ENCODE assay signal across 16 cellular contexts in genomic region chr9:105241356-105242043, GRCh38. TPM values are rescaled to one million over a fixed set of nuclear protein-coding genes. Genes with fewer than 3 reads are reported as not detected.
DNase-seq lines count a peak whose midpoint lies in the region; FAIRE-seq lines count a peak whose summit lies in the region.
"Had no signal": no experiment of that assay in that cellular context is flagged by ENCODE, and none has a peak within 500 bp of the region (broad histone marks: within the 10 kb centered on the region; RNA-seq: fewer than 3 reads in every experiment).

No MANE protein-coding gene starts in this region.

- no peak overlapping the region for H3K4me2 ChIP-seq in GM23248 (ENCODE audit: unreplicated experiment)
- peak overlapping the region; percentile 85 for H3K4me2 ChIP-seq in skeletal muscle satellite cell (ENCODE audit: low read length)

- FAIRE-seq in urothelium cell line (lab: Jason Lieb, UNC) = no peak

- no peaks in the 10 kb centered on the region for H3K27me3 ChIP-seq in GM23248 (replicated peaks; ENCODE audit: insufficient read depth)
- no peaks in the 10 kb centered on the region for H3K27me3 ChIP-seq in NT2/D1 (ENCODE audit: insufficient read depth, insufficient read length)
- no peaks in the 10 kb centered on the region for H3K27me3 ChIP-seq in iPS-18a (ENCODE audit: control insufficient read depth, insufficient read depth, low read length)
- no peaks in the 10 kb centered on the region for H3K27me3 ChIP-seq in skeletal muscle satellite cell (ENCODE audit: control insufficient read depth, insufficient read depth, low read length)

- no peaks in the 10 kb centered on the region for H3K9me2 ChIP-seq in GM23248 (ENCODE audit: insufficient read depth)

- 63 to 67% methylated on average over 4 of the region's 4 CpGs for WGBS in GM23248 (ENCODE audit: low coverage in 1 of 2, low lambda C conversion rate in 2 of 2, missing lambda C conversion rate in 2 of 2), 2 experiments

- H3K9me3 ChIP-seq in GM23248 (ENCODE audit: low read depth) (no peaks in the 10 kb centered on the region), NT2/D1 (ENCODE audit: insufficient read depth, low read length) (no peaks in the 10 kb centered on the region), iPS-18a (ENCODE audit: control insufficient read depth, low read depth, low read length) (no peaks in the 10 kb centered on the region), skeletal muscle satellite cell (replicated peaks; ENCODE audit: low read length) (no peaks in the 10 kb centered on the region)

- H3K9ac ChIP-seq in GM23248 = no peak overlapping the region
- peak overlapping the region; percentile 28 for H3K9ac ChIP-seq in NT2/D1 (ENCODE audit: insufficient read length, low read depth)
- no peak overlapping the region for H3K9ac ChIP-seq in iPS-18a (ENCODE audit: low read length)
- no peak overlapping the region for H3K9ac ChIP-seq in skeletal muscle satellite cell (ENCODE audit: low read depth, low read length)

- peaks cover 29% of the 10 kb centered on the region for H3F3A ChIP-seq in GM23248 (ENCODE audit: insufficient read depth)

- H4K20me1 ChIP-seq in GM23248 (ENCODE audit: insufficient read depth) = no peaks in the 10 kb centered on the region

- H3K27ac ChIP-seq in GM23248 = no peak overlapping the region
- H3K27ac ChIP-seq in iPS-18a (ENCODE audit: low read length) = no peak overlapping the region

- in situ Hi-C loops in GM23248 (cut with MboI) = no loop called here
- in situ Hi-C loops in KBM-7 (cut with MboI; ENCODE audit: low pct_unique_long_range_greater_than_20kb, low sequenced_read_pairs) = no loop called here

- DNase-seq in GM23248 (no peak), NT2/D1 (ENCODE audit: low read depth, low spot score) (no peak), KBM-7 (no peak), NCI-H2171 treated with DMSO at 0.1 percent for 48 hours (lab: John Stamatoyannopoulos, UW) (no peak), urothelium cell line (ENCODE audit: low spot score) (no peak), globus pallidus (ENCODE audit: low spot score) (no peak)
- DNase-seq: activated CD4-positive, alpha-beta T cell treated with anti-CD3 and anti-CD28 coated beads for 48 hours; activated effector memory CD4-positive, alpha-beta T cell treated with Interleukin-2 at 50 U/mL for 16 hours; AML-193; amniotic stem cell; Calu3; GDM1; NCI-H1694; stimulated activated naive CD8-positive, alpha-beta T cell treated with anti-CD3 and anti-CD28 coated beads, Interleukin-15, amount 100 ng/mL, for 72 hours had no signal

- peaks cover 27% of the 10 kb centered on the region for H3K4me1 ChIP-seq in GM23248 (ENCODE audit: insufficient read depth)
- H3K4me1 ChIP-seq in NT2/D1 (ENCODE audit: insufficient read depth, insufficient read length) = peaks cover 4% of the 10 kb centered on the region
- peaks cover 37% of the 10 kb centered on the region for H3K4me1 ChIP-seq in iPS-18a (ENCODE audit: control insufficient read depth, low read depth, low read length)
- peaks cover 35% of the 10 kb centered on the region for H3K4me1 ChIP-seq in skeletal muscle satellite cell (ENCODE audit: control insufficient read depth, insufficient read depth, low read length)

- H2AFZ ChIP-seq in GM23248 = peak overlapping the region; percentile 10; the same call in 1 of the 2 replicates

- H3K36me3 ChIP-seq in GM23248 (ENCODE audit: low read depth) = no peaks in the 10 kb centered on the region
- H3K36me3 ChIP-seq in NT2/D1 (ENCODE audit: insufficient read depth, insufficient read length, low read length) = no peaks in the 10 kb centered on the region
- no peaks in the 10 kb centered on the region for H3K36me3 ChIP-seq in iPS-18a (ENCODE audit: control insufficient read depth, low read depth, low read length)
- no peaks in the 10 kb centered on the region for H3K36me3 ChIP-seq in skeletal muscle satellite cell (ENCODE audit: insufficient read depth, low read length)

- no peak overlapping the region for H3K4me3 ChIP-seq in GM23248
- no peak overlapping the region for H3K4me3 ChIP-seq in NT2/D1 (ENCODE audit: insufficient read length, low read depth)
- peak overlapping the region; percentile 8 for H3K4me3 ChIP-seq in iPS-18a (ENCODE audit: low read length)
- H3K4me3 ChIP-seq in skeletal muscle satellite cell (ENCODE audit: low read length) = no peak overlapping the region

- peaks cover 9% of the 10 kb centered on the region for H3K79me2 ChIP-seq in GM23248 (ENCODE audit: insufficient read depth)

RNA-seq across cellular contexts. Expression of gene SLC44A1, which starts 3.0 kb away (rescaled TPM):
- 52.6 and 54.6 TPM in 2 replicates for total RNA-seq in GM23248 (2014; rRNA removed; shearing (Covaris generic))
- polyA plus RNA-seq in GM23248 (2016; fragmentation: Nextera tagmentation; extraction: Ambion mirVana) = 27.8 and 30.4 TPM in 2 replicates
- total RNA-seq in skeletal muscle satellite cell (2012; rRNA removed) = 67.3 and 72.0 TPM in 2 replicates
